ENCODE assay signal across 17 cellular contexts in genomic region chr12:63753743-63754142, GRCh38. TPM values are rescaled to one million over a fixed set of nuclear protein-coding genes. Genes with fewer than 3 reads are reported as not detected.
A peak's percentile ranks its signal among the peaks of the same experiment; 100 is the strongest.
DNase-seq lines count a peak whose midpoint lies in the region; ATAC-seq and TF ChIP-seq lines count a peak whose summit lies in the region.
"Had no signal": no experiment of that assay in that cellular context is flagged by ENCODE, and none has a peak within 500 bp of the region (broad histone marks: within the 10 kb centered on the region; RNA-seq: fewer than 3 reads in every experiment).

No MANE protein-coding gene starts in this region.

- H3K27me3 Mint-ChIP-seq in chondrocyte (ENCODE audit: low read depth): no peaks in the 10 kb centered on the region

- H4K20me1 ChIP-seq in osteoblast (ENCODE audit: insufficient read depth, low read length): no peaks in the 10 kb centered on the region

- no peaks in the 10 kb centered on the region for H3K36me3 ChIP-seq in osteoblast (ENCODE audit: insufficient read depth, low read length)
- H3K36me3 ChIP-seq: Peyer's patch, right atrium auricular region, uterus had no signal

- no peak overlapping the region for H3K4me3 Mint-ChIP-seq in chondrocyte (ENCODE audit: unreplicated experiment)

- peaks cover 9% of the 10 kb centered on the region for H3K27me3 ChIP-seq in osteoblast (ENCODE audit: insufficient read depth, low read length)
- H3K27me3 ChIP-seq: Peyer's patch, right atrium auricular region, uterus had no signal

- peaks cover 3% of the 10 kb centered on the region for H3K4me1 Mint-ChIP-seq in chondrocyte (ENCODE audit: low read depth)

- no peak overlapping the region for H3K4me2 ChIP-seq in osteoblast (ENCODE audit: insufficient read depth, low read length)

- no peak overlapping the region for H3K27ac Mint-ChIP-seq in chondrocyte (ENCODE audit: unreplicated experiment)

- no peaks in the 10 kb centered on the region for H3K9me3 Mint-ChIP-seq in chondrocyte (ENCODE audit: low read depth)

- H3K4me3 ChIP-seq in osteoblast (ENCODE audit: insufficient read depth, low read length): no peak overlapping the region
- H3K4me3 ChIP-seq: Peyer's patch, right atrium auricular region, uterus had no signal

- DNase-seq in NCI-H82 (lab: John Stamatoyannopoulos, UW) (peak; percentile 17), NCI-H82 treated with DMSO at 0.1 percent for 48 hours (lab: John Stamatoyannopoulos, UW; ENCODE audit: unreplicated experiment) (no peak), LHCN-M2 (ENCODE audit: low read depth) (peak; percentile 8), chondrocyte (ENCODE audit: low spot score) (no peak), osteoblast (ENCODE audit: insufficient read length, low spot score, missing footprints) (no peak), hepatic stellate cell (ENCODE audit: low spot score) (no peak)
- no peak for DNase-seq in activated CD4-positive, alpha-beta T cell treated with anti-CD3 and anti-CD28 coated beads for 4 hours
- DNase-seq: ACHN, H7, mesenchymal stem cell, NCI-H2029, NCI-H748 treated with DMSO at 0.1 percent for 48 hours, Peyer's patch, uterus had no signal

- TF ChIP-seq CTCF in chondrocyte (IDR thresholded peaks at IDR 0.05) (peak; percentile 46), osteoblast (IDR thresholded peaks at IDR 0.05; ENCODE audit: extremely low read depth, low read depth, low read length) (peak; percentile 39)

- H2AFZ ChIP-seq in osteoblast (ENCODE audit: low read length): no peak overlapping the region

- no peak overlapping the region for H3K27ac ChIP-seq in osteoblast (ENCODE audit: low read depth, low read length)
- H3K27ac ChIP-seq: Peyer's patch, right atrium auricular region, uterus had no signal

- H3K9me3 ChIP-seq in osteoblast (ENCODE audit: low read depth, low read length): no peaks in the 10 kb centered on the region
- H3K9me3 ChIP-seq: Caco-2, Peyer's patch, right atrium auricular region, uterus had no signal

- peaks cover 4% of the 10 kb centered on the region for H3K4me1 ChIP-seq in osteoblast (ENCODE audit: insufficient read depth, low read length)
- H3K4me1 ChIP-seq: Caco-2, Peyer's patch, right atrium auricular region, uterus had no signal

- ATAC-seq in HG03045 (IDR thresholded peaks at IDR 0.05; ENCODE audit: unreplicated experiment): no peak

- peaks cover 1% of the 10 kb centered on the region for H3K36me3 Mint-ChIP-seq in chondrocyte (ENCODE audit: low read depth)

- no peaks in the 10 kb centered on the region for H3K79me2 ChIP-seq in osteoblast (ENCODE audit: insufficient read depth, low read length)

RNA-seq across cellular contexts. Expression of gene RXYLT1, which starts 26.0 kb away (rescaled TPM):
- 30.6 and 32.9 TPM in 2 replicates for total RNA-seq in LHCN-M2 (2014; rRNA removed)
- 10.6 TPM for polyA plus RNA-seq in LHCN-M2 (2012)
- 14.4 to 18.5 TPM (median 14.8 TPM) in 3 replicates for total RNA-seq in chondrocyte
- 14.5 and 16.5 TPM in 2 replicates for total RNA-seq in osteoblast

Comparison
In these comparisons a context has a peak if more than half of its experiments do, and no peak if none do; other contexts are left out.
1. DNase-seq: peak in NCI-H82 (single experiment) and LHCN-M2 (single experiment); none in NCI-H82 treated with DMSO at 0.1 percent for 48 hours (single experiment), chondrocyte (single experiment), osteoblast (single experiment), activated CD4-positive, alpha-beta T cell treated with anti-CD3 and anti-CD28 coated beads for 4 hours (0 of 2) and hepatic stellate cell (single experiment).